ENCODE assay signal across 9 cellular contexts in the genomic region with DNA sequence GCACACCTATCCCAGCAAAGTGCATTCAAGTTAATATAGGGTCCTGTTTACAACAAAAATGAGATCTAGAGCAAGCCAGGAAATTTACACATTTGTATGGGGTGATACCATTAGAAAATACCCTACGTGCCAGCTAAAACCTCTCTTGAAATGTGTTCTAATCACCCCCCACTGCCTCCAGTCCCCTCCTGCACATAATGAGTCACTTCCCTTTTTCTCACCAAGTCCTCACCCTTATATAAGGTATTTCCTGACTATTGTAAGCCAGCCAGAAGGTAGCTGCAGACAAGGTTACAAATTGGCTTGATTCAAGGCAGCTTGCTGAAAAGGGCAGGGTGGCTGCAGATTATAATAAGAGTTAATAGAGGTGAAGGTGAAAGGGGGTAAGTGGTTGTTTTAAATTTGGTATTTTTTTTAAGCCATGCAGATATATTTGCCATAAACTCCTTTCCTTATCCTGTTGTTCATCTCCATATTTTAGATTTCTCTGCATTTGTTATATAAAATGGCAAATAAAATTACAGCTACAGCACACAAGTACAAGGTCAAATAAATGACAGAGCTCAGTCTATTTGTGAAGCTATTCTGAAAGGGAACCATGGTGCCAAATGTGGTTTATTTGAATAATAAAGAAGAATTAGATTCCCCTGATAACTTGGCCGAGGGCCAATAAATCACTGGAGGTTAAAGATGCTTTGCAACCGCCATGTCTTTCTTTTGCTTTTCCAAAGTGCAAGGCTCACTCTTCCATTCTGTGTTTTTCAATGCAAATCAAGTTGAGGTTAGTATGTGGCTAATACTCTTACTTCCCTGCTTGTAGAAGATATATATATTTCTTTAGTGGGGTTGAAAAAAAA.
DNase-seq lines count a peak whose midpoint lies in the region; ATAC-seq, FAIRE-seq and TF ChIP-seq lines count a peak whose summit lies in the region.
"Had no signal": no experiment of that assay in that cellular context is flagged by ENCODE, and none has a peak within 500 bp of the region (broad histone marks: within the 10 kb centered on the region; RNA-seq: fewer than 3 reads in every experiment).

No MANE protein-coding gene starts in this region.

- H3K27me3 Mint-ChIP-seq in endothelial cell (ENCODE audit: unreplicated experiment) = no peaks in the 10 kb centered on the region
- H3K27me3 Mint-ChIP-seq in CD4-positive, alpha-beta T cell = no peaks in the 10 kb centered on the region

- H3K27me3 ChIP-seq in HAP-1 (ENCODE audit: low read depth) = peaks cover 25% of the 10 kb centered on the region
- no peaks in the 10 kb centered on the region for H3K27me3 ChIP-seq in CD4-positive, alpha-beta T cell (ENCODE audit: control insufficient read depth, insufficient read depth, low read length)

- DNase-seq in GM12891 (ENCODE audit: insufficient read length, low spot score) = peak; percentile 12
- peak; percentile 46 to 61 for DNase-seq in HAP-1 (ENCODE audit: low spot score in 2 of 2)
- peak; percentile 1 for DNase-seq in NCI-H1105 (lab: John Stamatoyannopoulos, UW)
- peak; percentile 7 for DNase-seq in endothelial cell (ENCODE audit: low spot score)
- no peak for DNase-seq in hypothalamus (lab: John Stamatoyannopoulos, UW)
- no peak for DNase-seq in foreskin melanocyte
- no peak for DNase-seq in CD4-positive, alpha-beta T cell

- in situ Hi-C loops in HAP-1 (cut with MboI; ENCODE audit: low sequenced_read_pairs) = no loop called here

- H3K9me3 ChIP-seq in HAP-1 = no peaks in the 10 kb centered on the region
- H3K9me3 ChIP-seq in CD4-positive, alpha-beta T cell (ENCODE audit: control insufficient read depth, low read length) = no peaks in the 10 kb centered on the region

- POLR2A ChIA-PET in CD4-positive, alpha-beta T cell (lab: Charles Lee) = no interaction called here

- H3K4me1 ChIP-seq in HAP-1 = peaks cover 18% of the 10 kb centered on the region

- H3K27ac Mint-ChIP-seq in endothelial cell (ENCODE audit: unreplicated experiment) = peak overlapping the region; percentile 92
- H3K27ac Mint-ChIP-seq in CD4-positive, alpha-beta T cell = no peak overlapping the region

- FAIRE-seq in GM12891 (lab: Jason Lieb, UNC) = no peak

- no peaks in the 10 kb centered on the region for H3K36me3 ChIP-seq in HAP-1 (replicated peaks)

- TF ChIP-seq POLR2A in GM12891 (IDR thresholded peaks at IDR 0.05; ENCODE audit: low read depth, low read length) = no peak

- no peaks in the 10 kb centered on the region for H3K9me3 Mint-ChIP-seq in endothelial cell (ENCODE audit: unreplicated experiment)
- no peaks in the 10 kb centered on the region for H3K9me3 Mint-ChIP-seq in CD4-positive, alpha-beta T cell

- CTCF ChIA-PET in CD4-positive, alpha-beta T cell (lab: Charles Lee) = no interaction called here

- TF ChIP-seq CTCF in endothelial cell (IDR thresholded peaks at IDR 0.05; ENCODE audit: unreplicated experiment) = no peak
- TF ChIP-seq CTCF in CD4-positive, alpha-beta T cell (IDR thresholded peaks at IDR 0.05) = no peak

- intact Hi-C loops in CD4-positive, alpha-beta T cell (cut with DNase I, micrococcal nuclease) = no loop called here

- H3K4me1 Mint-ChIP-seq in endothelial cell (ENCODE audit: unreplicated experiment) = peaks cover 36% of the 10 kb centered on the region
- H3K4me1 Mint-ChIP-seq in CD4-positive, alpha-beta T cell (ENCODE audit: low read depth) = no peaks in the 10 kb centered on the region

- no peak for ATAC-seq in GM21390 (IDR thresholded peaks at IDR 0.05; ENCODE audit: unreplicated experiment)
- no peak for ATAC-seq in CD4-positive, alpha-beta T cell (ENCODE audit: poor library complexity)

- H3K4me3 ChIP-seq in HAP-1 = no peak overlapping the region

- H3K36me3 Mint-ChIP-seq in endothelial cell (ENCODE audit: low read depth, unreplicated experiment) = no peaks in the 10 kb centered on the region
- no peaks in the 10 kb centered on the region for H3K36me3 Mint-ChIP-seq in CD4-positive, alpha-beta T cell (ENCODE audit: low read depth)

- no peak overlapping the region for H3K4me3 Mint-ChIP-seq in endothelial cell (ENCODE audit: unreplicated experiment)
- H3K4me3 Mint-ChIP-seq in CD4-positive, alpha-beta T cell = no peak overlapping the region

- H3K27ac ChIP-seq in CD4-positive, alpha-beta T cell (ENCODE audit: low read depth, low read length) = no peak overlapping the region
- H3K27ac ChIP-seq: HL-60 had no signal

TF ChIP-seq in GM12891, 5 proteins besides CTCF, POLR2A, EP300 and RAD21:
- TF ChIP-seq POU2F2 (IDR thresholded peaks at IDR 0.05; ENCODE audit: low read depth, low read length) (no peak), POLR2AphosphoS5 (IDR thresholded peaks at IDR 0.05; ENCODE audit: low read depth, low read length) (no peak), SPI1 (IDR thresholded peaks at IDR 0.05; ENCODE audit: low read depth, low read length) (peak; percentile 97), PAX5 (IDR thresholded peaks at IDR 0.05; ENCODE audit: insufficient read depth, low read length, severe bottlenecking) (no peak)
TF ChIP-seq in GM12891: peak in this region for 1.

Comparison
In these comparisons a context has a peak if more than half of its experiments do, and no peak if none do; other contexts are left out.
1. DNase-seq: peak in GM12891 (single experiment), HAP-1 (2 of 2), NCI-H1105 (single experiment) and endothelial cell (single experiment); none in hypothalamus (0 of 51), foreskin melanocyte (single experiment) and CD4-positive, alpha-beta T cell (0 of 10).